Comparison of ENCODE assay signal across 34 cellular contexts in genomic region chr2:175039031-175039430, GRCh38.
"Had no signal": no experiment of that assay in that cellular context is flagged by ENCODE, and none has a peak within 500 bp of the region (broad histone marks: within the 10 kb centered on the region; RNA-seq: fewer than 3 reads in every experiment).

No MANE protein-coding gene starts in this region.

- DNase-seq: Karpas-422, KG1, MM.1S, MV-4-11, NCI-H1048, NCI-H1092 treated with DMSO at 0.1 percent for 48 hours, NCI-H1105 treated with DMSO at 0.1 percent for 48 hours, NCI-H1417, NCI-H1436, NCI-H146, NCI-H1694, NCI-H187, NCI-H1930, NCI-H2029 treated with DMSO at 0.1 percent for 48 hours, NCI-H2081 treated with DMSO at 0.1 percent for 48 hours, NCI-H2107, NCI-H2171, NCI-H226, NCI-H446 treated with DMSO at 0.1 percent for 48 hours, NCI-H510A, NCI-H524, NCI-H526, NCI-H69, NCI-H748 treated with DMSO at 0.1 percent for 48 hours, NCI-H82, PC-9, SHP77, SIG-M5, SJCRH30 had no signal

- H3K27ac ChIP-seq: PC-9, RWPE1, SJCRH30, SK-N-MC had no signal

- H2AFZ ChIP-seq: PC-9 had no signal

- H3K27me3 ChIP-seq: SJCRH30 had no signal

- H3K4me1 ChIP-seq: SJCRH30 had no signal

- H3K4me2 ChIP-seq: PC-9 had no signal

- H3K9me3 ChIP-seq: SJCRH30 had no signal

- ATAC-seq: Panc1, Right ventricle myocardium inferior, SK-N-SH treated with all-trans-retinoic acid at 6 μM for 48 hours had no signal

- H3K4me3 ChIP-seq: PC-9, SJCRH30, SK-N-MC had no signal

- H3K36me3 ChIP-seq: SJCRH30 had no signal
